35 cellular contexts compared by ENCODE assay signal in the genomic region with DNA sequence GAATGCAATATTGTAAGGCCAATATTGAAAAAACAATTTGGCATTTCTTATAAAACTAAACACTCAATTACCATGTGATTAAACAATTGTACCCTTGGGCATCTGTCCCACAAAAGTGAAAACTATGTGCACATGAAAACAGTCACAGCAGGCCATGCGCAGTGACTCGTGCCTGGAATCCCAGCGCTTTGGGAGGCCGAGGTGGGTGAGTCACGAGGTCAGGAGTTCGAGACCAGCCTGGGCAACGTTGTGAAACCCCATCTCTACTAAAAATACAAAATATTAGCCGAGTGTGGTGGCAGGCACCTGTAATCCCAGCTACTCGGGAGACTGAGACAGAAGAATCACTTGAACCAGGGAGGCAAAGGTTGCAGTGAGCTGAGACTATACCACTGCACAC.
"Had no signal": no experiment of that assay in that cellular context is flagged by ENCODE, and none has a peak within 500 bp of the region (broad histone marks: within the 10 kb centered on the region; RNA-seq: fewer than 3 reads in every experiment).

No MANE protein-coding gene starts in this region.

- H3K4me3 Mint-ChIP-seq: activated CD4-positive, alpha-beta memory T cell treated with anti-CD3 and anti-CD28 coated beads for 36 hours; activated CD4-positive, alpha-beta T cell treated with anti-CD3 and anti-CD28 coated beads for 36 hours; activated CD4-positive, alpha-beta T cell treated with anti-CD3 and anti-CD28 coated beads, Interleukin-2, amount 10 ng/mL, durations not matched to agents 24 days and 14 days; activated CD8-positive, alpha-beta memory T cell treated with anti-CD3 and anti-CD28 coated beads, Interleukin-2, amount 10 ng/mL, durations not matched to agents 7 days and 5 days; activated CD8-positive, alpha-beta T cell treated with anti-CD3 and anti-CD28 coated beads, Interleukin-2, amount 10 ng/mL, durations not matched to agents 7 days and 5 days; activated naive CD4-positive, alpha-beta T cell treated with anti-CD3 and anti-CD28 coated beads for 36 hours; activated naive CD4-positive, alpha-beta T cell treated with anti-CD3 and anti-CD28 coated beads, Interleukin-2, amount 50 U/mL, for 24 hours; activated naive CD8-positive, alpha-beta T cell treated with anti-CD3 and anti-CD28 coated beads for 36 hours; activated naive CD8-positive, alpha-beta T cell treated with anti-CD3 and anti-CD28 coated beads, Interleukin-2, amount 50 U/mL, for 24 hours; activated T-helper 1 cell treated with anti-CD3 and anti-CD28 coated beads, Interleukin-12 subunit alpha, Interleukin-12 subunit beta, Interleukin-2, Interleukin-4 antibody, amounts not matched to agents 30 ng/mL and 10 ng/mL and 1 ng/mL, durations not matched to agents 14 hours and 24 hours and 36 hours; effector memory CD8-positive, alpha-beta T cell had no signal

- FAIRE-seq: colon, endometrium, endothelial cell of umbilical vein, frontal cortex had no signal

- H3K4me1 Mint-ChIP-seq: activated CD4-positive, alpha-beta T cell treated with anti-CD3 and anti-CD28 coated beads for 36 hours; activated CD4-positive, alpha-beta T cell treated with anti-CD3 and anti-CD28 coated beads, Interleukin-2, amount 10 ng/mL, durations not matched to agents 24 days and 14 days; activated CD8-positive, alpha-beta memory T cell treated with anti-CD3 and anti-CD28 coated beads, Interleukin-2, amount 10 ng/mL, durations not matched to agents 7 days and 5 days; activated naive CD4-positive, alpha-beta T cell treated with anti-CD3 and anti-CD28 coated beads, Interleukin-2, amount 50 U/mL, for 24 hours; activated naive CD8-positive, alpha-beta T cell treated with anti-CD3 and anti-CD28 coated beads for 36 hours; activated naive CD8-positive, alpha-beta T cell treated with anti-CD3 and anti-CD28 coated beads, Interleukin-2, amount 50 U/mL, for 24 hours had no signal

- H3K9me3 ChIP-seq: adrenal gland, body of pancreas, esophagus squamous epithelium had no signal

- DNase-seq: activated CD4-positive, alpha-beta memory T cell treated with anti-CD3 and anti-CD28 coated beads for 36 hours; activated CD4-positive, alpha-beta T cell treated with anti-CD3 and anti-CD28 coated beads for 36 hours; activated CD4-positive, alpha-beta T cell treated with anti-CD3 and anti-CD28 coated beads, Interleukin-2, amount 10 ng/mL, durations not matched to agents 24 days and 14 days; activated CD4-positive, CD25-positive, alpha-beta regulatory T cell; activated CD4-positive, CD25-positive, alpha-beta regulatory T cell treated with anti-CD3 and anti-CD28 coated beads, Interleukin-2, amount 50 U/mL, for 72 hours; activated CD8-positive, alpha-beta memory T cell treated with anti-CD3 and anti-CD28 coated beads, Interleukin-2, amount 10 ng/mL, durations not matched to agents 7 days and 5 days; activated CD8-positive, alpha-beta memory T cell treated with anti-CD3 and anti-CD28 coated beads, Interleukin-2, amount 50 U/mL, for 4 hours; activated CD8-positive, alpha-beta T cell treated with anti-CD3 and anti-CD28 coated beads, Interleukin-2, amount 10 ng/mL, durations not matched to agents 7 days and 5 days; activated effector memory CD4-positive, alpha-beta T cell treated with anti-CD3 and anti-CD28 coated beads, Interleukin-2, amount 50 U/mL, for 16 hours; activated naive CD4-positive, alpha-beta T cell treated with anti-CD3 and anti-CD28 coated beads for 36 hours; activated naive CD8-positive, alpha-beta T cell treated with anti-CD3 and anti-CD28 coated beads for 36 hours; activated naive CD8-positive, alpha-beta T cell treated with anti-CD3 and anti-CD28 coated beads, Interleukin-2, amount 50 U/mL, for 24 hours; activated T-cell treated with anti-CD3 and anti-CD28 coated beads, Interleukin-2, amount 50 U/mL, for 1 hour; activated T-cell treated with anti-CD3 and anti-CD28 coated beads, Interleukin-2, amount 50 U/mL, for 48 hours; adrenal gland; amygdala; aorta; body of pancreas; caudate nucleus; cortex of kidney; dermis blood vessel endothelial cell; effector CD4-positive, alpha-beta T cell; effector memory CD8-positive, alpha-beta T cell; esophagus squamous epithelium; foreskin fibroblast; head of caudate nucleus; T-helper 2 cell had no signal

- H3K4me3 ChIP-seq: adrenal gland, body of pancreas, esophagus squamous epithelium had no signal

- H3K27ac Mint-ChIP-seq: activated CD4-positive, alpha-beta memory T cell treated with anti-CD3 and anti-CD28 coated beads for 36 hours; activated CD4-positive, alpha-beta T cell treated with anti-CD3 and anti-CD28 coated beads for 36 hours; activated CD4-positive, alpha-beta T cell treated with anti-CD3 and anti-CD28 coated beads, Interleukin-2, amount 10 ng/mL, durations not matched to agents 24 days and 14 days; activated CD8-positive, alpha-beta memory T cell treated with anti-CD3 and anti-CD28 coated beads, Interleukin-2, amount 10 ng/mL, durations not matched to agents 7 days and 5 days; activated CD8-positive, alpha-beta T cell treated with anti-CD3 and anti-CD28 coated beads, Interleukin-2, amount 10 ng/mL, durations not matched to agents 7 days and 5 days; activated naive CD4-positive, alpha-beta T cell treated with anti-CD3 and anti-CD28 coated beads for 36 hours; activated naive CD4-positive, alpha-beta T cell treated with anti-CD3 and anti-CD28 coated beads, Interleukin-2, amount 50 U/mL, for 24 hours; activated naive CD8-positive, alpha-beta T cell treated with anti-CD3 and anti-CD28 coated beads for 36 hours; activated naive CD8-positive, alpha-beta T cell treated with anti-CD3 and anti-CD28 coated beads, Interleukin-2, amount 50 U/mL, for 24 hours; activated T-helper 1 cell treated with anti-CD3 and anti-CD28 coated beads, Interleukin-12 subunit alpha, Interleukin-12 subunit beta, Interleukin-2, Interleukin-4 antibody, amounts not matched to agents 30 ng/mL and 10 ng/mL and 1 ng/mL, durations not matched to agents 14 hours and 24 hours and 36 hours; activated T-helper 2 cell treated with anti-CD3 and anti-CD28 coated beads, Interferon-gamma antibody, Interleukin-2, Interleukin-4, amounts not matched to agents 10 μg/mL and 5 μg/mL and 100 μg/mL, durations not matched to agents 14 hours and 24 hours and 36 hours; effector memory CD8-positive, alpha-beta T cell had no signal

- H3K27ac ChIP-seq: adrenal gland, body of pancreas, epithelial cell of prostate, esophagus squamous epithelium had no signal

- H3K27me3 ChIP-seq: adrenal gland, body of pancreas, esophagus squamous epithelium had no signal

- H3K4me1 ChIP-seq: adrenal gland, body of pancreas, esophagus squamous epithelium had no signal

- ATAC-seq: activated CD4-positive, alpha-beta T cell treated with anti-CD3 and anti-CD28 coated beads for 36 hours; activated CD8-positive, alpha-beta memory T cell treated with anti-CD3 and anti-CD28 coated beads, Interleukin-2, amount 10 ng/mL, durations not matched to agents 7 days and 5 days; activated CD8-positive, alpha-beta T cell treated with anti-CD3 and anti-CD28 coated beads, Interleukin-2, amount 10 ng/mL, durations not matched to agents 7 days and 5 days; activated naive CD8-positive, alpha-beta T cell treated with anti-CD3 and anti-CD28 coated beads, Interleukin-2, amount 50 U/mL, for 24 hours; body of pancreas; effector memory CD8-positive, alpha-beta T cell had no signal

- H3K27me3 Mint-ChIP-seq: activated CD4-positive, alpha-beta memory T cell treated with anti-CD3 and anti-CD28 coated beads for 36 hours; activated CD4-positive, alpha-beta T cell treated with anti-CD3 and anti-CD28 coated beads for 36 hours; activated CD4-positive, alpha-beta T cell treated with anti-CD3 and anti-CD28 coated beads, Interleukin-2, amount 10 ng/mL, durations not matched to agents 24 days and 14 days; activated CD8-positive, alpha-beta memory T cell treated with anti-CD3 and anti-CD28 coated beads, Interleukin-2, amount 10 ng/mL, durations not matched to agents 7 days and 5 days; activated naive CD4-positive, alpha-beta T cell treated with anti-CD3 and anti-CD28 coated beads, Interleukin-2, amount 50 U/mL, for 24 hours; activated naive CD8-positive, alpha-beta T cell treated with anti-CD3 and anti-CD28 coated beads for 36 hours; activated naive CD8-positive, alpha-beta T cell treated with anti-CD3 and anti-CD28 coated beads, Interleukin-2, amount 50 U/mL, for 24 hours; effector memory CD8-positive, alpha-beta T cell had no signal

- H3K36me3 ChIP-seq: adrenal gland, esophagus squamous epithelium had no signal

- H3K36me3 Mint-ChIP-seq: activated CD4-positive, alpha-beta memory T cell treated with anti-CD3 and anti-CD28 coated beads for 36 hours; activated CD8-positive, alpha-beta memory T cell treated with anti-CD3 and anti-CD28 coated beads, Interleukin-2, amount 10 ng/mL, durations not matched to agents 7 days and 5 days; activated naive CD4-positive, alpha-beta T cell treated with anti-CD3 and anti-CD28 coated beads, Interleukin-2, amount 50 U/mL, for 24 hours; activated naive CD8-positive, alpha-beta T cell treated with anti-CD3 and anti-CD28 coated beads for 36 hours had no signal
